In the genomic region with DNA sequence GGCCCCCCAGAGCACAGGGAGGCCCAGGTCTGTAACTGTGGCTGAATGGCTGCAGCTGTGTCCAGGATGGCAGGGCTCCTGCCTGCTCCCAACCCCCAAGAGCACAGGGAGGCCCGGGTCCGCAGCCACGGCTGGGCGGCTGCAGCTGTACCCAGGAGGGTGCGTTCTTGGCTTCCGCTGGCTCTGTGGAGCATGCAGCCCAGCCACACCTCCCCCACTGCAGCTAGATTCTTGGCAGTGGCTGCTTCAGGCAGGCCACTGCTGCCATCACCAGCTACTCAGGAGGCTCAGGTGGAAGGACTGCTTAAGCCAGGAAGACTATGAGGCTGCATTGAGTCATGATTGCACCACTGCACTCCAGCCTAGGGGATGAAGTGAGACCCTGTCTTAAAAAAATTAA, we compare ENCODE assay signal across 12 cellular contexts. TPM values are rescaled to one million over a fixed set of nuclear protein-coding genes. Genes with fewer than 3 reads are reported as not detected.
DNase-seq lines count a peak whose midpoint lies in the region; ATAC-seq and TF ChIP-seq lines count a peak whose summit lies in the region.
"Had no signal": no experiment of that assay in that cellular context is flagged by ENCODE, and none has a peak within 500 bp of the region (broad histone marks: within the 10 kb centered on the region; RNA-seq: fewer than 3 reads in every experiment).

No MANE protein-coding gene starts in this region.

- no peak overlapping the region for H3K4me3 ChIP-seq in left lung
- H3K4me3 ChIP-seq: hepatocyte had no signal

- ATAC-seq in HG02610 (IDR thresholded peaks at IDR 0.05; ENCODE audit: unreplicated experiment): peak; percentile 59
- ATAC-seq in left lung: peak; percentile 58

- DNase-seq in ELR (ENCODE audit: low read depth) (peak; percentile 38), RPMI8226 (peak; percentile 74), left lung (peak; percentile 73 to 87), 8988T (no peak), DMS153 treated with DMSO at 0.1 percent for 48 hours (lab: John Stamatoyannopoulos, UW; ENCODE audit: unreplicated experiment) (no peak), NCI-H2081 (lab: John Stamatoyannopoulos, UW) (no peak), NCI-H774 (lab: John Stamatoyannopoulos, UW) (no peak)
- DNase-seq: activated CD4-positive, alpha-beta T cell treated with anti-CD3 and anti-CD28 coated beads, Interleukin-2, amount 50 U/mL, for 4 hours; DMS 273 treated with DMSO at 0.1 percent for 48 hours; occipital lobe had no signal

- no peaks in the 10 kb centered on the region for H3K36me3 ChIP-seq in left lung

- no peaks in the 10 kb centered on the region for H3K27me3 ChIP-seq in left lung
- H3K27me3 ChIP-seq: hepatocyte had no signal

- no peak overlapping the region for H3K27ac ChIP-seq in left lung
- H3K27ac ChIP-seq: hepatocyte had no signal

- H3K9me3 ChIP-seq in left lung: no peaks in the 10 kb centered on the region

- H3K4me1 ChIP-seq in left lung: peaks cover 0 to 14% of the 10 kb centered on the region in 2 donors

- no peak for TF ChIP-seq CTCF in left lung (IDR thresholded peaks at IDR 0.05)

- intact Hi-C loops in left lung (cut with DNase I): no loop called here

RNA-seq across cellular contexts. Expression of a gene that starts 27.9 kb away (rescaled TPM):
- 1 to 10 TPM; 6.5 to 7.2 TPM for total RNA-seq in left lung

RNA-seq across cellular contexts. Expression of a gene that starts 48.0 kb away (rescaled TPM):
- total RNA-seq in left lung: 100 to 1,000 TPM in 1 of 2 donors, 10 to 100 TPM in 1; 65.8 to 111 TPM

RNA-seq across cellular contexts. Expression of a gene that starts 48.2 kb away (rescaled TPM):
- total RNA-seq in left lung: 10 to 100 TPM; 38.5 to 53.3 TPM

Comparison
In these comparisons a context has a peak if more than half of its experiments do, and no peak if none do; other contexts are left out.
1. DNase-seq: peak in ELR (single experiment), RPMI8226 (single experiment) and left lung (2 of 2); none in 8988T (single experiment), DMS153 treated with DMSO at 0.1 percent for 48 hours (single experiment), NCI-H2081 (0 of 2) and NCI-H774 (single experiment).